ENCODE assay signal across 16 cellular contexts in the genomic region with DNA sequence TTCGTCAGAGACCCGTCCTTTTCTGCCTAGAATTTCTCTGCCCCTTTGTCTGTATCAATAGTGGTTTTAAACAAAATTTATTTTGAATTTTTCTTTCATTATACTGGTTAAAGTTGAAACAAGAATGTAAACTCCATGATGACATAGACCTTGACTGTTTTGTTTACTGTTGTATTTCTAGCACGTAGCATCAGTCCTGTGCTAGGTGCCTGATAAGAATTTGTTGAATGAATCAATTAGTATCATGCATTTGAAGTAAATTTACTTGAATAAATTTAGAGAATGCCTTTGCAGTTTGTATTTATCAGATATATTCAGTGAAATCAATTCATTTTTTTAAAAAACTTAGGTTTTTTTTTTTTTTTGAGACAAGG.
DNase-seq lines count a peak whose midpoint lies in the region; ATAC-seq and TF ChIP-seq lines count a peak whose summit lies in the region.
"Had no signal": no experiment of that assay in that cellular context is flagged by ENCODE, and none has a peak within 500 bp of the region (broad histone marks: within the 10 kb centered on the region; RNA-seq: fewer than 3 reads in every experiment).

No MANE protein-coding gene starts in this region.

- H3K9me3 ChIP-seq in heart left ventricle, result no peaks in the 10 kb centered on the region
- no peaks in the 10 kb centered on the region for H3K9me3 ChIP-seq in right cardiac atrium (ENCODE audit: control insufficient read depth, low read length)
- no peaks in the 10 kb centered on the region for H3K9me3 ChIP-seq in right lobe of liver
- H3K9me3 ChIP-seq in smooth muscle cell (replicated peaks; ENCODE audit: low read depth), result no peaks in the 10 kb centered on the region

- H3K4me2 ChIP-seq in smooth muscle cell, result peak overlapping the region; percentile 51
- H3K4me2 ChIP-seq: KMS-11 had no signal

- H3K27ac ChIP-seq in heart left ventricle (peak overlapping the region in 9 of 12 donors; percentile 50 to 78 (median 67)), right cardiac atrium (ENCODE audit: low read length) (no peak overlapping the region), right lobe of liver (peak overlapping the region; percentile 78 to 85 (median 82)), smooth muscle cell (ENCODE audit: low read depth) (peak overlapping the region; percentile 20)
- H3K27ac ChIP-seq: BLaER1, KMS-11 had no signal

- TF ChIP-seq CTCF in heart left ventricle (IDR thresholded peaks at IDR 0.05) (no peak), WTC11 (IDR thresholded peaks at IDR 0.05) (no peak), right lobe of liver (IDR thresholded peaks at IDR 0.05) (no peak), smooth muscle cell (IDR thresholded peaks at IDR 0.05; ENCODE audit: borderline replicate concordance, insufficient read depth, poor library complexity, severe bottlenecking) (no peak)

- H3F3A ChIP-seq in smooth muscle cell (ENCODE audit: low read depth), result no peaks in the 10 kb centered on the region

- H3K27ac Mint-ChIP-seq in WTC11, result 0 out of 2 replicates have a peak overlapping the region, but pooled peaks have one; percentile 26

- H3K79me2 ChIP-seq in smooth muscle cell (ENCODE audit: low read depth), result peaks cover 3% of the 10 kb centered on the region

- H3K36me3 Mint-ChIP-seq in WTC11, result no peaks in the 10 kb centered on the region; the same call in 1 of the 2 replicates

- peaks cover 39% of the 10 kb centered on the region for H3K4me1 Mint-ChIP-seq in WTC11

- H3K27me3 Mint-ChIP-seq in WTC11 (ENCODE audit: low read depth), result no peaks in the 10 kb centered on the region

- ATAC-seq in heart left ventricle, result no peak
- ATAC-seq in right cardiac atrium, result no peak
- no peak for ATAC-seq in WTC11
- ATAC-seq in right lobe of liver, result peak; percentile 49 to 72 (median 51)
- ATAC-seq in HG02840 (IDR thresholded peaks at IDR 0.05; ENCODE audit: low FRiP score, unreplicated experiment), result no peak

- POLR2A ChIA-PET in WTC11 (lab: Charles Lee), result interaction anchor here (1.2 to 1.5 kb wide), 2 partner anchors 70 to 100 kb away, joined by 4 read pairs; no protein-coding TSS in a partner anchor

- H3K4me1 ChIP-seq in heart left ventricle (peaks cover 0 to 34% (median 9%) of the 10 kb centered on the region in 12 donors), right cardiac atrium (ENCODE audit: control insufficient read depth, insufficient read depth, low read length) (peaks cover 6% of the 10 kb centered on the region), right lobe of liver (peaks cover 0 to 22% (median 0%) of the 10 kb centered on the region in 4 donors), smooth muscle cell (ENCODE audit: low read depth) (no peaks in the 10 kb centered on the region)

- CTCF ChIA-PET in WTC11 (lab: Charles Lee), result interaction anchor here (0.6 to 1.9 kb wide), 15 partner anchors 15 to 129 kb away, joined by 3 to 17 read pairs (median 5); a partner anchor contains a TSS

- no peak overlapping the region for H3K4me3 Mint-ChIP-seq in WTC11

- TF ChIP-seq POLR2A in heart left ventricle (IDR thresholded peaks at IDR 0.05), result no peak
- TF ChIP-seq POLR2A in right lobe of liver (IDR thresholded peaks at IDR 0.05), result no peak

- H3K27me3 ChIP-seq in heart left ventricle, result no peaks in the 10 kb centered on the region
- no peaks in the 10 kb centered on the region for H3K27me3 ChIP-seq in right cardiac atrium (ENCODE audit: control insufficient read depth, insufficient read depth)
- no peaks in the 10 kb centered on the region for H3K27me3 ChIP-seq in right lobe of liver
- H3K27me3 ChIP-seq in smooth muscle cell (ENCODE audit: low read depth), result no peaks in the 10 kb centered on the region
- H3K27me3 ChIP-seq: BLaER1 had no signal

- peak overlapping the region; percentile 13 for H2AFZ ChIP-seq in smooth muscle cell (ENCODE audit: low read depth)

- H3K9me3 Mint-ChIP-seq in WTC11, result no peaks in the 10 kb centered on the region

- no peak overlapping the region for H3K4me3 ChIP-seq in heart left ventricle
- no peak overlapping the region for H3K4me3 ChIP-seq in right cardiac atrium (ENCODE audit: low read length)
- no peak overlapping the region for H3K4me3 ChIP-seq in right lobe of liver
- no peak overlapping the region for H3K4me3 ChIP-seq in smooth muscle cell
- H3K4me3 ChIP-seq: BLaER1 had no signal

- peaks cover 0 to 9% (median 0%) of the 10 kb centered on the region in 9 donors for H3K36me3 ChIP-seq in heart left ventricle
- peaks cover 0 to 13% (median 0%) of the 10 kb centered on the region in 4 donors for H3K36me3 ChIP-seq in right lobe of liver
- no peaks in the 10 kb centered on the region for H3K36me3 ChIP-seq in smooth muscle cell (ENCODE audit: low read depth)

- no peak overlapping the region for H3K9ac ChIP-seq in smooth muscle cell (ENCODE audit: low read depth)
- H3K9ac ChIP-seq: BLaER1, KMS-11 had no signal

- WGBS in heart left ventricle, 4 donors, result 88 to 95% (median 91%) methylated on average over 3 of the region's 3 CpGs
- 93% methylated on average over 3 of the region's 3 CpGs for WGBS in right cardiac atrium
- 74% methylated on average over 3 of the region's 3 CpGs for WGBS in right lobe of liver (ENCODE audit: insufficient coverage, low coverage, low lambda C conversion rate, missing lambda C conversion rate)
- WGBS in smooth muscle cell (ENCODE audit: low lambda C conversion rate), result 68% methylated on average over 3 of the region's 3 CpGs

- intact Hi-C loops in heart left ventricle (cut with DNase I) (loop anchor here in 2 of 10 donors (2.0 to 5.0 kb wide), 2 partner anchors 97 to 99 kb away; no protein-coding TSS in a partner anchor), right cardiac atrium (cut with DNase I) (no loop called here), right lobe of liver (cut with DNase I) (loop anchor here in 1 of 2 donors (5.0 kb wide), 1 partner anchor 102 kb away; no protein-coding TSS in a partner anchor)

- DNase-seq in heart left ventricle (no peak), right cardiac atrium (no peak), WTC11 (ENCODE audit: low spot score) (no peak), right lobe of liver (no peak), smooth muscle cell (lab: John Stamatoyannopoulos, UW; ENCODE audit: unreplicated experiment) (no peak), hepatic stellate cell (ENCODE audit: low spot score) (no peak), NCI-H2196 treated with DMSO at 0.1 percent for 48 hours (lab: John Stamatoyannopoulos, UW; ENCODE audit: unreplicated experiment) (no peak)
- DNase-seq: DMS 273 treated with DMSO at 0.1 percent for 48 hours, GF-D8, NCI-H1092 treated with DMSO at 0.1 percent for 48 hours, NCI-H2081 treated with DMSO at 0.1 percent for 48 hours, NCI-H226, NCI-H524 treated with DMSO at 0.1 percent for 48 hours had no signal

- no peaks in the 10 kb centered on the region for H4K20me1 ChIP-seq in smooth muscle cell (ENCODE audit: low read depth)

TF ChIP-seq in WTC11, 78 proteins besides CTCF, POLR2A, EP300 and RAD21 (continues in another document):
- no peak for TF ChIP-seq TCF7 (CRISPR knock-in tag; IDR thresholded peaks at IDR 0.05; ENCODE audit: low read depth)
- TF ChIP-seq, protein P1, sequence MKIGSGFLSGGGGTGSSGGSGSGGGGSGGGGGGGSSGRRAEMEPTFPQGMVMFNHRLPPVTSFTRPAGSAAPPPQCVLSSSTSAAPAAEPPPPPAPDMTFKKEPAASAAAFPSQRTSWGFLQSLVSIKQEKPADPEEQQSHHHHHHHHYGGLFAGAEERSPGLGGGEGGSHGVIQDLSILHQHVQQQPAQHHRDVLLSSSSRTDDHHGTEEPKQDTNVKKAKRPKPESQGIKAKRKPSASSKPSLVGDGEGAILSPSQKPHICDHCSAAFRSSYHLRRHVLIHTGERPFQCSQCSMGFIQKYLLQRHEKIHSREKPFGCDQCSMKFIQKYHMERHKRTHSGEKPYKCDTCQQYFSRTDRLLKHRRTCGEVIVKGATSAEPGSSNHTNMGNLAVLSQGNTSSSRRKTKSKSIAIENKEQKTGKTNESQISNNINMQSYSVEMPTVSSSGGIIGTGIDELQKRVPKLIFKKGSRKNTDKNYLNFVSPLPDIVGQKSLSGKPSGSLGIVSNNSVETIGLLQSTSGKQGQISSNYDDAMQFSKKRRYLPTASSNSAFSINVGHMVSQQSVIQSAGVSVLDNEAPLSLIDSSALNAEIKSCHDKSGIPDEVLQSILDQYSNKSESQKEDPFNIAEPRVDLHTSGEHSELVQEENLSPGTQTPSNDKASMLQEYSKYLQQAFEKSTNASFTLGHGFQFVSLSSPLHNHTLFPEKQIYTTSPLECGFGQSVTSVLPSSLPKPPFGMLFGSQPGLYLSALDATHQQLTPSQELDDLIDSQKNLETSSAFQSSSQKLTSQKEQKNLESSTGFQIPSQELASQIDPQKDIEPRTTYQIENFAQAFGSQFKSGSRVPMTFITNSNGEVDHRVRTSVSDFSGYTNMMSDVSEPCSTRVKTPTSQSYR (CRISPR knock-in tag; IDR thresholded peaks at IDR 0.05), result no peak
- TF ChIP-seq, protein P2, sequence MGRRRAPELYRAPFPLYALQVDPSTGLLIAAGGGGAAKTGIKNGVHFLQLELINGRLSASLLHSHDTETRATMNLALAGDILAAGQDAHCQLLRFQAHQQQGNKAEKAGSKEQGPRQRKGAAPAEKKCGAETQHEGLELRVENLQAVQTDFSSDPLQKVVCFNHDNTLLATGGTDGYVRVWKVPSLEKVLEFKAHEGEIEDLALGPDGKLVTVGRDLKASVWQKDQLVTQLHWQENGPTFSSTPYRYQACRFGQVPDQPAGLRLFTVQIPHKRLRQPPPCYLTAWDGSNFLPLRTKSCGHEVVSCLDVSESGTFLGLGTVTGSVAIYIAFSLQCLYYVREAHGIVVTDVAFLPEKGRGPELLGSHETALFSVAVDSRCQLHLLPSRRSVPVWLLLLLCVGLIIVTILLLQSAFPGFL (CRISPR knock-in tag; IDR thresholded peaks at IDR 0.05; ENCODE audit: borderline replicate concordance), result no peak
- TF ChIP-seq, protein P3, sequence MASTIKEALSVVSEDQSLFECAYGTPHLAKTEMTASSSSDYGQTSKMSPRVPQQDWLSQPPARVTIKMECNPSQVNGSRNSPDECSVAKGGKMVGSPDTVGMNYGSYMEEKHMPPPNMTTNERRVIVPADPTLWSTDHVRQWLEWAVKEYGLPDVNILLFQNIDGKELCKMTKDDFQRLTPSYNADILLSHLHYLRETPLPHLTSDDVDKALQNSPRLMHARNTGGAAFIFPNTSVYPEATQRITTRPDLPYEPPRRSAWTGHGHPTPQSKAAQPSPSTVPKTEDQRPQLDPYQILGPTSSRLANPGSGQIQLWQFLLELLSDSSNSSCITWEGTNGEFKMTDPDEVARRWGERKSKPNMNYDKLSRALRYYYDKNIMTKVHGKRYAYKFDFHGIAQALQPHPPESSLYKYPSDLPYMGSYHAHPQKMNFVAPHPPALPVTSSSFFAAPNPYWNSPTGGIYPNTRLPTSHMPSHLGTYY (CRISPR knock-in tag; IDR thresholded peaks at IDR 0.05), result no peak
- no peak for TF ChIP-seq FOXJ3 (CRISPR knock-in tag; IDR thresholded peaks at IDR 0.05; ENCODE audit: borderline replicate concordance)

Comparison
In these comparisons a context has a peak if more than half of its experiments do, and no peak if none do; other contexts are left out.
1. ATAC-seq: peak in right lobe of liver (4 of 4); none in heart left ventricle (0 of 4), right cardiac atrium (0 of 2), WTC11 (single experiment) and HG02840 (single experiment).